In genomic region chr14:101825797-101826196, GRCh38 we compare ENCODE assay signal across 10 cellular contexts.
DNase-seq lines count a peak whose midpoint lies in the region; ATAC-seq and TF ChIP-seq lines count a peak whose summit lies in the region.
"Had no signal": no experiment of that assay in that cellular context is flagged by ENCODE, and none has a peak within 500 bp of the region (broad histone marks: within the 10 kb centered on the region; RNA-seq: fewer than 3 reads in every experiment).

No MANE protein-coding gene starts in this region.

- peaks cover 24 to 60% (median 48%) of the 10 kb centered on the region in 11 experiments for H3K36me3 ChIP-seq in BLaER1 treated with 17β-estradiol and CSF1 and Interleukin-3, amounts not matched to agents 10 nM and 100 nM
- H3K36me3 ChIP-seq in ovary = no peaks in the 10 kb centered on the region

- POLR2A ChIA-PET in GM10248 (lab: Yijun Ruan, JAX) = no interaction called here

- TF ChIP-seq CTCF in ovary (IDR thresholded peaks at IDR 0.05) (no peak), GM10248 (IDR thresholded peaks at IDR 0.05; ENCODE audit: control extremely low read depth, extremely low read depth, low read depth, missing control alignments) (no peak)

- peaks cover 81 to 98% (median 91%) of the 10 kb centered on the region in 10 experiments for H3K4me1 ChIP-seq in BLaER1 treated with 17β-estradiol and CSF1 and Interleukin-3, amounts not matched to agents 10 nM and 100 nM
- H3K4me1 ChIP-seq in ovary (ENCODE audit: insufficient read depth) = peaks cover 19% of the 10 kb centered on the region

- peaks cover 0 to 7% (median 5%) of the 10 kb centered on the region in 11 experiments; a peak in 8 of 22 replicates for H3K9me3 ChIP-seq in BLaER1 treated with 17β-estradiol and CSF1 and Interleukin-3, amounts not matched to agents 10 nM and 100 nM (replicated peaks in 1 of 11)
- H3K9me3 ChIP-seq in ovary = no peaks in the 10 kb centered on the region

- H3K36me3 Mint-ChIP-seq in central memory CD8-positive, alpha-beta T cell (ENCODE audit: insufficient read depth) = peaks cover 88% of the 10 kb centered on the region

- H4K20me1 ChIP-seq in BLaER1 treated with 17β-estradiol and CSF1 and Interleukin-3, amounts not matched to agents 10 nM and 100 nM = peaks cover 7 to 53% (median 26%) of the 10 kb centered on the region in 11 experiments; a peak in 13 of 22 replicates

- peak overlapping the region; percentile 88 to 99 (median 94) for H3K4me2 ChIP-seq in BLaER1 treated with 17β-estradiol and CSF1 and Interleukin-3, amounts not matched to agents 10 nM and 100 nM

- ATAC-seq in GM21529 (IDR thresholded peaks at IDR 0.05; ENCODE audit: unreplicated experiment) = peak; percentile 25
- ATAC-seq in central memory CD8-positive, alpha-beta T cell (replicated peaks; ENCODE audit: extremely low read depth, poor library complexity, severe bottlenecking) = no peak
- ATAC-seq in GM21515 (IDR thresholded peaks at IDR 0.05; ENCODE audit: unreplicated experiment) = no peak
- no peak for ATAC-seq in HG03565 (IDR thresholded peaks at IDR 0.05; ENCODE audit: unreplicated experiment)

- WGBS in ovary, 3 donors = 87 to 93% (median 90%) methylated on average over 3 of the region's 3 CpGs

- peak overlapping the region; percentile 75 to 99 (median 93); a peak in 21 of 22 replicates for H3K27ac ChIP-seq in BLaER1 treated with 17β-estradiol and CSF1 and Interleukin-3, amounts not matched to agents 10 nM and 100 nM
- H3K27ac ChIP-seq in ovary = peak overlapping the region; percentile 46 to 63

- no peak for DNase-seq in central memory CD8-positive, alpha-beta T cell (ENCODE audit: low spot score in 2 of 2)
- DNase-seq in ovary (no peak), NCI-H1092 (lab: John Stamatoyannopoulos, UW) (no peak), GM10248 (ENCODE audit: extremely low spot score) (no peak)
- DNase-seq: KBM-7, NCI-H446 had no signal

- H3K4me1 Mint-ChIP-seq in central memory CD8-positive, alpha-beta T cell = peaks cover 82% of the 10 kb centered on the region

- no peaks in the 10 kb centered on the region for H3K27me3 ChIP-seq in BLaER1 treated with 17β-estradiol and CSF1 and Interleukin-3, amounts not matched to agents 10 nM and 100 nM
- H3K27me3 ChIP-seq in ovary = no peaks in the 10 kb centered on the region

- peak overlapping the region; percentile 98 for H3K27ac Mint-ChIP-seq in central memory CD8-positive, alpha-beta T cell (ENCODE audit: low read depth)

- CTCF ChIA-PET in GM10248 (lab: Yijun Ruan, JAX) = interaction anchor here (1.2 to 3.8 kb wide), 8 partner anchors 10 to 62 kb away, joined by 3 to 32 read pairs (median 6); no protein-coding TSS in a partner anchor

- intact Hi-C loops in ovary (cut with DNase I) = no loop called here

- H3K9ac ChIP-seq in BLaER1 treated with 17β-estradiol and CSF1 and Interleukin-3, amounts not matched to agents 10 nM and 100 nM = peak overlapping the region; percentile 78 to 96 (median 83)

- TF ChIP-seq POLR2A in ovary (IDR thresholded peaks at IDR 0.05) = no peak

- H3K4me3 ChIP-seq in BLaER1 treated with 17β-estradiol and CSF1 and Interleukin-3, amounts not matched to agents 10 nM and 100 nM = peak overlapping the region in 9 of 10 experiments; percentile 40 to 66 (median 54); a peak in 19 of 20 replicates
- no peak overlapping the region for H3K4me3 ChIP-seq in ovary

- no peaks in the 10 kb centered on the region for H3K9me3 Mint-ChIP-seq in central memory CD8-positive, alpha-beta T cell

- TF ChIP-seq EP300 in ovary (IDR thresholded peaks at IDR 0.05) = no peak

- no peaks in the 10 kb centered on the region for H3K27me3 Mint-ChIP-seq in central memory CD8-positive, alpha-beta T cell

- H3K4me3 Mint-ChIP-seq in central memory CD8-positive, alpha-beta T cell = peak overlapping the region; percentile 89
